ENCODE assay signal across 7 cellular contexts in the genomic region with DNA sequence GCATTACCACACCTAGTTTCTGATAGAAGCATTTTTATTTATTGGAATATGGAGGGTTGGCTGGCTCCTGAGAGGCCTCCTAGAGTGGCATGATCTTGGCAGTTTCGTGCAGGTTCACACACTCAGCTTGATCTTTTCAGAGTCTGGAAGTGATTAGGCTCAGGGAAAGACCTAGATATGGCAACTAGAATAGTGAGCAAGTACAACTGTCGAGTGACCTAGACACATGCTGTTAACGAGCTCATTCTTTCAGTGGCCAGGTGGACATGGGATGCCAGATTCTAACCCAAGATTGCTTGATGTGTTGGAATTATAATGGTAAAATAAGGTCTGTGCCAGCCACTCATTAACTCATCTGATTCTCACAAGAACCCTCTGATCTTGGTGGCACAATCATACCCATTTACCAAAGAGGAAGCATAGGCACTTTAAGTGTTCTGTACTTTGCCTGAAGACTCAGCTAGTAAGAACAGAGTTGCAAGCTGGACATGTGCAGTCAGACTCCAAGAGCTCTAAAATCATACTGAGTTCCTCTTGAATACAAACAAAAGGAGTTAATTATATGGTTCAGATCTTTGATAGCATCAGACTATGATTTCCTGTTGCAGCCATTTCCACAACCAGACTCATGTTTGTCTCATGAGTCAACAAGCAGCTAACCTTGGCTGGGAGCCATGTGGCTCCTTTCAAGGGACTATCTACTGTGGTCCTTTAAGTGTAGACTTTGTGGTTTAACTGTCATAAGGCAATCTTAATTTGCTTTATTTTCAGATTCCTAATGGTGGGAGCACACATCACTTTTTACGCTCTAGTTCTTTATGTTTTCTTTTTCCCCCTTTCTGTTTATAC.
A peak's percentile ranks its signal among the peaks of the same experiment; 100 is the strongest.
DNase-seq lines count a peak whose midpoint lies in the region; ATAC-seq, FAIRE-seq and TF ChIP-seq lines count a peak whose summit lies in the region.

No MANE protein-coding gene starts in this region.

- H3K27me3 ChIP-seq in Panc1 (ENCODE audit: control insufficient read depth, insufficient read depth, low read length) (no peaks in the 10 kb centered on the region), GM23338 (ENCODE audit: insufficient read depth) (no peaks in the 10 kb centered on the region)

- H3K27ac Mint-ChIP-seq in GM23338 = no peak overlapping the region

- H3K4me3 Mint-ChIP-seq in GM23338 = no peak overlapping the region

- in situ Hi-C loops in Panc1 (cut with HindIII; ENCODE audit: low pct_unique_long_range_greater_than_20kb, low sequenced_read_pairs) = no loop called here

- 0 out of 2 replicates have a peak, but pooled peaks cover 9% of the 10 kb centered on the region for H3K79me2 ChIP-seq in GM23338 (replicated peaks; ENCODE audit: insufficient read depth)

- H3K4me3 ChIP-seq in Panc1 (ENCODE audit: low read depth in 2 of 2, low read length in 2 of 2) (no peak overlapping the region), GM23338 (no peak overlapping the region)

- peak overlapping the region; percentile 35; the same call in 1 of the 2 replicates for H3K27ac ChIP-seq in Panc1 (ENCODE audit: low read length)
- H3K27ac ChIP-seq in GM23338 (ENCODE audit: low read depth) = no peak overlapping the region

- no peak overlapping the region for H2AFZ ChIP-seq in GM23338

- CTCF ChIA-PET in Panc1 (lab: Charles Lee) = interaction anchor here (0.9 kb wide), 1 partner anchor 92 kb away, joined by 3 read pairs; no protein-coding TSS in a partner anchor

- POLR2A ChIA-PET in Panc1 (lab: Charles Lee) = no interaction called here

- intact Hi-C loops in Panc1 (cut with micrococcal nuclease; ENCODE audit: unreplicated experiment) (no loop called here), left ventricle myocardium superior (cut with micrococcal nuclease) (no loop called here)

- H3K4me2 ChIP-seq in GM23338 = no peak overlapping the region

- no peaks in the 10 kb centered on the region for H3K27me3 Mint-ChIP-seq in GM23338 (ENCODE audit: insufficient read depth, low read depth, poor library complexity)

- peaks cover 11% of the 10 kb centered on the region for H3K4me1 ChIP-seq in Panc1 (ENCODE audit: control insufficient read depth, insufficient read depth, low read length)
- no peaks in the 10 kb centered on the region for H3K4me1 ChIP-seq in GM23338 (ENCODE audit: insufficient read depth)

- H3K9me3 Mint-ChIP-seq in GM23338 = no peaks in the 10 kb centered on the region

- H3K9me3 ChIP-seq in Panc1 (ENCODE audit: control insufficient read depth, insufficient read depth, low read depth, low read length) = no peaks in the 10 kb centered on the region

- H3K36me3 Mint-ChIP-seq in GM23338 (ENCODE audit: low read depth) = peaks cover 51% of the 10 kb centered on the region

- no peaks in the 10 kb centered on the region; the same call in 1 of the 2 replicates for H4K20me1 ChIP-seq in GM23338 (replicated peaks; ENCODE audit: insufficient read depth)

- ATAC-seq in Panc1 = peak; percentile 96
- ATAC-seq in left ventricle myocardium superior = peak; percentile 85
- no peak for ATAC-seq in GM23338
- ATAC-seq in HG03520 (IDR thresholded peaks at IDR 0.05; ENCODE audit: unreplicated experiment) = no peak

- no peaks in the 10 kb centered on the region for H3K36me3 ChIP-seq in Panc1 (ENCODE audit: control insufficient read depth, insufficient read depth, low read length)
- peaks cover 14% of the 10 kb centered on the region for H3K36me3 ChIP-seq in GM23338 (ENCODE audit: insufficient read depth)

- peaks cover 4% of the 10 kb centered on the region; the same call in 2 of the 3 replicates for H3K4me1 Mint-ChIP-seq in GM23338

- TF ChIP-seq CTCF in Panc1 (IDR thresholded peaks at IDR 0.05) = no peak
- TF ChIP-seq CTCF in GM23338 (conservative IDR thresholded peaks at IDR 0.05; ENCODE audit: low read depth in 2 of 2) = no peak

- no peaks in the 10 kb centered on the region for H3F3A ChIP-seq in GM23338 (replicated peaks; ENCODE audit: low read depth)

- H3K9me2 ChIP-seq in GM23338 (ENCODE audit: insufficient read depth) = no peaks in the 10 kb centered on the region

- no TSS peak for BruUV-seq in Panc1 (replicated peaks; lab: Mats Ljungman, UMichigan)

- peak; percentile 83 for DNase-seq in HTR-8/SVneo (ENCODE audit: insufficient read length, low spot score)
- DNase-seq in Panc1 (ENCODE audit: low read depth, low spot score) = no peak
- DNase-seq in activated gamma-delta T cell treated with anti-CD3 and anti-CD28 coated beads, Interleukin-2, amount 50 U/mL, for 16 hours (ENCODE audit: low read depth) = peak; percentile 56
- DNase-seq in left ventricle myocardium superior = peak; percentile 75
- peak; percentile 18 to 33 for DNase-seq in stimulated activated CD4-positive, alpha-beta T cell treated with anti-CD3 and anti-CD28 coated beads, Interleukin-2, amount 100 ng/mL, for 24 hours
- no peak for DNase-seq in GM23338 (ENCODE audit: low spot score)

- FAIRE-seq in HTR-8/SVneo (lab: Jason Lieb, UNC) = peak; percentile 20

TF ChIP-seq in GM23338, 12 proteins besides CTCF, POLR2A, EP300 and RAD21:
- TF ChIP-seq, protein P1, sequence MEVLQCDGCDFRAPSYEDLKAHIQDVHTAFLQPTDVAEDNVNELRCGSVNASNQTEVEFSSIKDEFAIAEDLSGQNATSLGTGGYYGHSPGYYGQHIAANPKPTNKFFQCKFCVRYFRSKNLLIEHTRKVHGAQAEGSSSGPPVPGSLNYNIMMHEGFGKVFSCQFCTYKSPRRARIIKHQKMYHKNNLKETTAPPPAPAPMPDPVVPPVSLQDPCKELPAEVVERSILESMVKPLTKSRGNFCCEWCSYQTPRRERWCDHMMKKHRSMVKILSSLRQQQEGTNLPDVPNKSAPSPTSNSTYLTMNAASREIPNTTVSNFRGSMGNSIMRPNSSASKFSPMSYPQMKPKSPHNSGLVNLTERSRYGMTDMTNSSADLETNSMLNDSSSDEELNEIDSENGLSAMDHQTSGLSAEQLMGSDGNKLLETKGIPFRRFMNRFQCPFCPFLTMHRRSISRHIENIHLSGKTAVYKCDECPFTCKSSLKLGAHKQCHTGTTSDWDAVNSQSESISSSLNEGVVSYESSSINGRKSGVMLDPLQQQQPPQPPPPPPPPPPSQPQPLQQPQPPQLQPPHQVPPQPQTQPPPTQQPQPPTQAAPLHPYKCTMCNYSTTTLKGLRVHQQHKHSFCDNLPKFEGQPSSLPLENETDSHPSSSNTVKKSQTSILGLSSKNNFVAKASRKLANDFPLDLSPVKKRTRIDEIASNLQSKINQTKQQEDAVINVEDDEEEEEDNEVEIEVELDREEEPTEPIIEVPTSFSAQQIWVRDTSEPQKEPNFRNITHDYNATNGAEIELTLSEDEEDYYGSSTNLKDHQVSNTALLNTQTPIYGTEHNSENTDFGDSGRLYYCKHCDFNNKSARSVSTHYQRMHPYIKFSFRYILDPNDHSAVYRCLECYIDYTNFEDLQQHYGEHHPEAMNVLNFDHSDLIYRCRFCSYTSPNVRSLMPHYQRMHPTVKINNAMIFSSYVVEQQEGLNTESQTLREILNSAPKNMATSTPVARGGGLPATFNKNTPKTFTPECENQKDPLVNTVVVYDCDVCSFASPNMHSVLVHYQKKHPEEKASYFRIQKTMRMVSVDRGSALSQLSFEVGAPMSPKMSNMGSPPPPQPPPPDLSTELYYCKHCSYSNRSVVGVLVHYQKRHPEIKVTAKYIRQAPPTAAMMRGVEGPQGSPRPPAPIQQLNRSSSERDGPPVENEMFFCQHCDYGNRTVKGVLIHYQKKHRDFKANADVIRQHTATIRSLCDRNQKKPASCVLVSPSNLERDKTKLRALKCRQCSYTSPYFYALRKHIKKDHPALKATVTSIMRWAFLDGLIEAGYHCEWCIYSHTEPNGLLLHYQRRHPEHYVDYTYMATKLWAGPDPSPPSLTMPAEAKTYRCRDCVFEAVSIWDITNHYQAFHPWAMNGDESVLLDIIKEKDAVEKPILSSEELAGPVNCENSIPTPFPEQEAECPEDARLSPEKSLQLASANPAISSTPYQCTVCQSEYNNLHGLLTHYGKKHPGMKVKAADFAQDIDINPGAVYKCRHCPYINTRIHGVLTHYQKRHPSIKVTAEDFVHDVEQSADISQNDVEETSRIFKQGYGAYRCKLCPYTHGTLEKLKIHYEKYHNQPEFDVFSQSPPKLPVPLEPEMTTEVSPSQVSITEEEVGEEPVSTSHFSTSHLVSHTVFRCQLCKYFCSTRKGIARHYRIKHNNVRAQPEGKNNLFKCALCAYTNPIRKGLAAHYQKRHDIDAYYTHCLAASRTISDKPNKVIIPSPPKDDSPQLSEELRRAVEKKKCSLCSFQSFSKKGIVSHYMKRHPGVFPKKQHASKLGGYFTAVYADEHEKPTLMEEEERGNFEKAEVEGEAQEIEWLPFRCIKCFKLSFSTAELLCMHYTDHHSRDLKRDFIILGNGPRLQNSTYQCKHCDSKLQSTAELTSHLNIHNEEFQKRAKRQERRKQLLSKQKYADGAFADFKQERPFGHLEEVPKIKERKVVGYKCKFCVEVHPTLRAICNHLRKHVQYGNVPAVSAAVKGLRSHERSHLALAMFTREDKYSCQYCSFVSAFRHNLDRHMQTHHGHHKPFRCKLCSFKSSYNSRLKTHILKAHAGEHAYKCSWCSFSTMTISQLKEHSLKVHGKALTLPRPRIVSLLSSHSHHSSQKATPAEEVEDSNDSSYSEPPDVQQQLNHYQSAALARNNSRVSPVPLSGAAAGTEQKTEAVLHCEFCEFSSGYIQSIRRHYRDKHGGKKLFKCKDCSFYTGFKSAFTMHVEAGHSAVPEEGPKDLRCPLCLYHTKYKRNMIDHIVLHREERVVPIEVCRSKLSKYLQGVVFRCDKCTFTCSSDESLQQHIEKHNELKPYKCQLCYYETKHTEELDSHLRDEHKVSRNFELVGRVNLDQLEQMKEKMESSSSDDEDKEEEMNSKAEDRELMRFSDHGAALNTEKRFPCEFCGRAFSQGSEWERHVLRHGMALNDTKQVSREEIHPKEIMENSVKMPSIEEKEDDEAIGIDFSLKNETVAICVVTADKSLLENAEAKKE (CRISPR knock-in tag; IDR thresholded peaks at IDR 0.05) = no peak
- TF ChIP-seq CREB1 (CRISPR knock-in tag; IDR thresholded peaks at IDR 0.05; ENCODE audit: low read depth) (no peak), POLR2AphosphoS5 (IDR thresholded peaks at IDR 0.05; ENCODE audit: low read depth) (no peak), ZNF331 (CRISPR knock-in tag; IDR thresholded peaks at IDR 0.05; ENCODE audit: low read depth) (no peak), EZH2 (IDR thresholded peaks at IDR 0.05; ENCODE audit: low read depth, unreplicated experiment) (no peak), ZNF114 (CRISPR knock-in tag; IDR thresholded peaks at IDR 0.05) (no peak)
- TF ChIP-seq, protein P2, sequence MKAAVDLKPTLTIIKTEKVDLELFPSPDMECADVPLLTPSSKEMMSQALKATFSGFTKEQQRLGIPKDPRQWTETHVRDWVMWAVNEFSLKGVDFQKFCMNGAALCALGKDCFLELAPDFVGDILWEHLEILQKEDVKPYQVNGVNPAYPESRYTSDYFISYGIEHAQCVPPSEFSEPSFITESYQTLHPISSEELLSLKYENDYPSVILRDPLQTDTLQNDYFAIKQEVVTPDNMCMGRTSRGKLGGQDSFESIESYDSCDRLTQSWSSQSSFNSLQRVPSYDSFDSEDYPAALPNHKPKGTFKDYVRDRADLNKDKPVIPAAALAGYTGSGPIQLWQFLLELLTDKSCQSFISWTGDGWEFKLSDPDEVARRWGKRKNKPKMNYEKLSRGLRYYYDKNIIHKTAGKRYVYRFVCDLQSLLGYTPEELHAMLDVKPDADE (IDR thresholded peaks at IDR 0.05) = no peak

Comparison
In these comparisons a context has a peak if more than half of its experiments do, and no peak if none do; other contexts are left out.
1. DNase-seq: peak in HTR-8/SVneo (single experiment), activated gamma-delta T cell treated with anti-CD3 and anti-CD28 coated beads, Interleukin-2, amount 50 U/mL, for 16 hours (single experiment), left ventricle myocardium superior (single experiment) and stimulated activated CD4-positive, alpha-beta T cell treated with anti-CD3 and anti-CD28 coated beads, Interleukin-2, amount 100 ng/mL, for 24 hours (2 of 2); none in Panc1 (single experiment) and GM23338 (single experiment).
2. ATAC-seq: peak in Panc1 (single experiment) and left ventricle myocardium superior (single experiment); none in GM23338 (single experiment) and HG03520 (single experiment).